ENCODE assay signal across 14 cellular contexts in the genomic region with DNA sequence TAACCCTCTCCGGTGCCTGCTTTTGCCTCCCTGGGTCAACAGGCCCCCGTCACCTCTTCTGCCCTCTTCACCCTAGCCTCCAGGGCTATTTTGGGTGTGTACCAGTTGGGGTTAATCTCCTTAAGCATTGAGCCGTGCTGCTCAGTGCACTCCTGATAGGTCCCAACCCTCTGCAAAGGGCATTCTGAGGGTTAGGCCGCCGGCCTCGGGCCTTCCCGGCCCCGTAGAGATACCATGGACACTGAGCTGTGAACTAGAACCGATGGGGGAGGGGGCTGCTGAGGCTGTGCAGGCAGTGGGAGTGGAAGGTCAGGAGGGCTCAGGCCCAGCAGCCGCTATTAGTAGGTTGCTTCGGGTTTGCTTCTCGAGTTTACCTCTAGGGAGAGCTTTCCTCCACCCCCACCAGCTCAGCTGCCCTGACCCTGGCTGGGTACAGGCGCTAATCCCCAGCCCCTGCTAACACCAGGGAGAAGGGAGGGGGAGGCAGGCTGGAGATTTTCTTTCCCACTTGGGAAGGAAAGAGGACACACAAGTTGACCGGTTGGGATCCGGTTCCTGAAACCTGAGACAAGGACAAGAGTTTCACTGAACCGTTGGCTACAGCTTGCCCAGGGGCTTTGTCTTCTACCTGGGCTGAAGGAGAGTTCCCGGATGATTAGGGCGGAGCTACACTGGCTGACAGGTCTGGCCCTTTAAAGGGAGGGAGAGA. TPM values are rescaled to one million over a fixed set of nuclear protein-coding genes. Genes with fewer than 3 reads are reported as not detected.
A peak's percentile ranks its signal among the peaks of the same experiment; 100 is the strongest.
DNase-seq lines count a peak whose midpoint lies in the region; ATAC-seq, FAIRE-seq and TF ChIP-seq lines count a peak whose summit lies in the region.
"Had no signal": no experiment of that assay in that cellular context is flagged by ENCODE, and none has a peak within 500 bp of the region (broad histone marks: within the 10 kb centered on the region; RNA-seq: fewer than 3 reads in every experiment).

No MANE protein-coding gene starts in this region.

- H2AFZ ChIP-seq in parathyroid adenoma, result peak overlapping the region; percentile 90
- H2AFZ ChIP-seq in SK-N-SH (ENCODE audit: low read depth), result no peak overlapping the region

- H3K4me3 ChIP-seq in right atrium auricular region (peak overlapping the region in 1 of 2 donors; percentile 31), parathyroid adenoma (ENCODE audit: low read depth, low read length) (peak overlapping the region; percentile 2), SK-N-SH (ENCODE audit: low read depth in 2 of 2, low read length in 1 of 2) (no peak overlapping the region)

- H3K79me2 ChIP-seq in parathyroid adenoma, result no peaks in the 10 kb centered on the region
- no peaks in the 10 kb centered on the region for H3K79me2 ChIP-seq in SK-N-SH (ENCODE audit: insufficient read depth)

- H3K4me1 ChIP-seq in right atrium auricular region (peaks cover 0 to 31% of the 10 kb centered on the region in 2 donors), parathyroid adenoma (peaks cover 9% of the 10 kb centered on the region), SK-N-SH (ENCODE audit: control insufficient read depth in 1 of 2, insufficient read depth in 2 of 2, low read depth in 1 of 2, low read length in 1 of 2) (peaks cover 0 to 11% of the 10 kb centered on the region in 2 experiments; a peak in 1 of 4 replicates)

- no peak for ATAC-seq in HG03045 (IDR thresholded peaks at IDR 0.05; ENCODE audit: unreplicated experiment)
- ATAC-seq: T-helper 17 cell had no signal

- CTCF ChIA-PET in SK-N-SH (lab: Yijun Ruan, JAX), result interaction anchor here (1.4 kb wide), 1 partner anchor 46 kb away, joined by 4 read pairs; no protein-coding TSS in a partner anchor

- H3K9ac ChIP-seq in parathyroid adenoma (no peak overlapping the region), SK-N-SH (no peak overlapping the region)

- no peaks in the 10 kb centered on the region for H3K9me2 ChIP-seq in SK-N-SH

- peak overlapping the region; percentile 69 for H3K27ac ChIP-seq in right atrium auricular region
- peak overlapping the region; percentile 70 for H3K27ac ChIP-seq in parathyroid adenoma
- H3K27ac ChIP-seq in SK-N-SH (ENCODE audit: low read depth in 2 of 2, low read length in 1 of 2), result no peak overlapping the region

- no peak for TF ChIP-seq EP300 in SK-N-SH (IDR thresholded peaks at IDR 0.05; ENCODE audit: borderline replicate concordance in 1 of 2, low read depth in 1 of 2, low read length in 1 of 2)

- no peaks in the 10 kb centered on the region for H3K9me3 ChIP-seq in right atrium auricular region
- H3K9me3 ChIP-seq in parathyroid adenoma (ENCODE audit: control insufficient read depth, low read length), result no peaks in the 10 kb centered on the region
- H3K9me3 ChIP-seq in SK-N-SH, result no peaks in the 10 kb centered on the region

- TF ChIP-seq CTCF in right atrium auricular region (IDR thresholded peaks at IDR 0.05), result no peak
- TF ChIP-seq CTCF in parathyroid adenoma (IDR thresholded peaks at IDR 0.05), result no peak
- TF ChIP-seq CTCF in SK-N-SH (IDR thresholded peaks at IDR 0.05), result no peak

- H3K36me3 ChIP-seq in right atrium auricular region (peaks cover 7% of the 10 kb centered on the region), parathyroid adenoma (ENCODE audit: control insufficient read depth, insufficient read depth, low read length) (no peaks in the 10 kb centered on the region), SK-N-SH (replicated peaks in 1 of 2; ENCODE audit: control insufficient read depth in 1 of 2, insufficient read depth in 2 of 2, low read length in 1 of 2) (no peaks in the 10 kb centered on the region)

- H3K4me2 ChIP-seq in parathyroid adenoma (ENCODE audit: low read length), result peak overlapping the region; percentile 68
- no peak overlapping the region for H3K4me2 ChIP-seq in SK-N-SH

- DNase-seq in DMS53 (lab: John Stamatoyannopoulos, UW), result peak; percentile 64
- DNase-seq in NCI-H82 treated with DMSO at 0.1 percent for 48 hours (lab: John Stamatoyannopoulos, UW; ENCODE audit: unreplicated experiment), result peak; percentile 95
- DNase-seq in right atrium auricular region (ENCODE audit: low spot score), result no peak
- DNase-seq in activated CD8-positive, alpha-beta memory T cell treated with anti-CD3 and anti-CD28 coated beads, Interleukin-2, amount 50 U/mL, for 48 hours, result no peak
- no peak for DNase-seq in SK-N-SH
- DNase-seq in GM19239 (ENCODE audit: insufficient read length, low spot score), result no peak
- DNase-seq: activated T-cell treated with anti-CD3 and anti-CD28 coated beads, Interleukin-2, amount 50 U/mL, for 48 hours; CD4-positive, CD25-positive, alpha-beta regulatory T cell; dorsolateral prefrontal cortex; stimulated activated CD4-positive, alpha-beta T cell treated with anti-CD3 and anti-CD28 coated beads, Interleukin-12 subunit alpha, Interleukin-12 subunit beta, amount 100 ng/mL, for 4 hours; T-helper 17 cell had no signal

- FAIRE-seq in GM19239 (lab: Jason Lieb, UNC), result no peak

- H4K20me1 ChIP-seq in SK-N-SH (ENCODE audit: insufficient read depth), result no peaks in the 10 kb centered on the region

- WGBS in SK-N-SH (ENCODE audit: low lambda C conversion rate), result 85% methylated on average over 18 of the region's 18 CpGs

- H3F3A ChIP-seq in SK-N-SH (replicated peaks; ENCODE audit: insufficient read depth), result peaks cover 6% of the 10 kb centered on the region

- H3K27me3 ChIP-seq in right atrium auricular region (no peaks in the 10 kb centered on the region), parathyroid adenoma (ENCODE audit: control insufficient read depth, insufficient read depth, low read length) (no peaks in the 10 kb centered on the region), SK-N-SH (ENCODE audit: insufficient read depth) (no peaks in the 10 kb centered on the region)

- POLR2A ChIA-PET in SK-N-SH (lab: Yijun Ruan, JAX), result no interaction called here

- no peak for TF ChIP-seq RAD21 in SK-N-SH (IDR thresholded peaks at IDR 0.05; ENCODE audit: low read length)

TF ChIP-seq in SK-N-SH, 30 proteins besides CTCF, POLR2A, EP300 and RAD21 (continues in another document):
- TF ChIP-seq SIN3A (IDR thresholded peaks at IDR 0.05; ENCODE audit: borderline replicate concordance, low read depth, low read length) (no peak), FOSL2 (IDR thresholded peaks at IDR 0.05; ENCODE audit: borderline replicate concordance, low read depth) (no peak), EZH2phosphoT487 (IDR thresholded peaks at IDR 0.05; ENCODE audit: borderline replicate concordance, low read depth) (no peak), TCF12 (IDR thresholded peaks at IDR 0.05) (no peak), MXI1 (IDR thresholded peaks at IDR 0.05; ENCODE audit: low read depth, low read length) (no peak), MEF2A (IDR thresholded peaks at IDR 0.05; ENCODE audit: borderline replicate concordance, low read depth) (no peak), NFIC (IDR thresholded peaks at IDR 0.05; ENCODE audit: borderline replicate concordance) (no peak), GATA2 (CRISPR knock-in tag; IDR thresholded peaks at IDR 0.05) (no peak), YY1 (IDR thresholded peaks at IDR 0.05; ENCODE audit: low read depth) (no peak)
- TF ChIP-seq, protein P1, sequence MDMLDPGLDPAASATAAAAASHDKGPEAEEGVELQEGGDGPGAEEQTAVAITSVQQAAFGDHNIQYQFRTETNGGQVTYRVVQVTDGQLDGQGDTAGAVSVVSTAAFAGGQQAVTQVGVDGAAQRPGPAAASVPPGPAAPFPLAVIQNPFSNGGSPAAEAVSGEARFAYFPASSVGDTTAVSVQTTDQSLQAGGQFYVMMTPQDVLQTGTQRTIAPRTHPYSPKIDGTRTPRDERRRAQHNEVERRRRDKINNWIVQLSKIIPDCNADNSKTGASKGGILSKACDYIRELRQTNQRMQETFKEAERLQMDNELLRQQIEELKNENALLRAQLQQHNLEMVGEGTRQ (IDR thresholded peaks at IDR 0.05; ENCODE audit: borderline replicate concordance, low read depth, low read length), result no peak
- TF ChIP-seq, protein P2, sequence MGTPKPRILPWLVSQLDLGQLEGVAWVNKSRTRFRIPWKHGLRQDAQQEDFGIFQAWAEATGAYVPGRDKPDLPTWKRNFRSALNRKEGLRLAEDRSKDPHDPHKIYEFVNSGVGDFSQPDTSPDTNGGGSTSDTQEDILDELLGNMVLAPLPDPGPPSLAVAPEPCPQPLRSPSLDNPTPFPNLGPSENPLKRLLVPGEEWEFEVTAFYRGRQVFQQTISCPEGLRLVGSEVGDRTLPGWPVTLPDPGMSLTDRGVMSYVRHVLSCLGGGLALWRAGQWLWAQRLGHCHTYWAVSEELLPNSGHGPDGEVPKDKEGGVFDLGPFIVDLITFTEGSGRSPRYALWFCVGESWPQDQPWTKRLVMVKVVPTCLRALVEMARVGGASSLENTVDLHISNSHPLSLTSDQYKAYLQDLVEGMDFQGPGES (IDR thresholded peaks at IDR 0.05; ENCODE audit: low read depth, low read length), result no peak

RNA-seq across cellular contexts. Expression of gene LMOD1, which starts 4.8 kb away (rescaled TPM):
- 10 to 100 TPM; 31.4 to 42.2 TPM for total RNA-seq in right atrium auricular region
- polyA plus RNA-seq in SK-N-SH (2012; rRNA removed), result 2.7 and 4.9 TPM in 2 replicates
- 2.5 and 2.8 TPM in 2 replicates for polyA plus RNA-seq in SK-N-SH (2012; cell fraction: cytosol; rRNA removed)
- polyA plus RNA-seq in SK-N-SH (2012; cell fraction: nucleus; rRNA removed), result 7.2 and 8.2 TPM in 2 replicates
- total RNA-seq: CD4-positive, CD25-positive, alpha-beta regulatory T cell; NCI-H460; T-helper 17 cell had no signal
- polyA plus RNA-seq: CD4-positive, CD25-positive, alpha-beta regulatory T cell had no signal

RNA-seq across cellular contexts. Expression of gene TIMM17A, which starts 13.7 kb away (rescaled TPM):
- 10 to 100 TPM; 42.7 to 59.1 TPM for total RNA-seq in right atrium auricular region
- 33.6 and 51.6 TPM in 2 replicates for polyA plus RNA-seq in SK-N-SH (2012; rRNA removed)
- polyA plus RNA-seq in SK-N-SH (2012; cell fraction: cytosol; rRNA removed), result 59.3 and 72.7 TPM in 2 replicates
- polyA plus RNA-seq in SK-N-SH (2012; cell fraction: nucleus; rRNA removed), result 20.6 and 39.2 TPM in 2 replicates

RNA-seq across cellular contexts. Expression of gene RNPEP, which starts 40.9 kb away (rescaled TPM):
- total RNA-seq in right atrium auricular region, result 10 to 100 TPM; 22.4 to 26.1 TPM
- polyA plus RNA-seq in SK-N-SH (2012; rRNA removed), result 36.7 and 46.7 TPM in 2 replicates
- polyA plus RNA-seq in SK-N-SH (2012; cell fraction: cytosol; rRNA removed), result 45.5 and 49.7 TPM in 2 replicates
- 84.1 and 88.4 TPM in 2 replicates for polyA plus RNA-seq in SK-N-SH (2012; cell fraction: nucleus; rRNA removed)

RNA-seq across cellular contexts. Expression of gene SHISA4, which starts 52.9 kb away (rescaled TPM):
- 100 to 1,000 TPM in 1 of 2 donors, 10 to 100 TPM in 1; 74.2 to 176 TPM for total RNA-seq in right atrium auricular region
- 42.1 and 50.5 TPM in 2 replicates for polyA plus RNA-seq in SK-N-SH (2012; rRNA removed)
- polyA plus RNA-seq in SK-N-SH (2012; cell fraction: cytosol; rRNA removed), result 23.2 and 33.5 TPM in 2 replicates
- polyA plus RNA-seq in SK-N-SH (2012; cell fraction: nucleus; rRNA removed), result 35.0 and 43.6 TPM in 2 replicates

Comparison
In these comparisons a context has a peak if more than half of its experiments do, and no peak if none do; other contexts are left out.
1. DNase-seq: peak in DMS53 (single experiment) and NCI-H82 treated with DMSO at 0.1 percent for 48 hours (single experiment); none in right atrium auricular region (single experiment), activated CD8-positive, alpha-beta memory T cell treated with anti-CD3 and anti-CD28 coated beads, Interleukin-2, amount 50 U/mL, for 48 hours (single experiment), SK-N-SH (single experiment) and GM19239 (single experiment).
2. H3K27ac ChIP-seq: peak in right atrium auricular region (2 of 2) and parathyroid adenoma (single experiment); none in SK-N-SH (0 of 2).